In the genomic region with DNA sequence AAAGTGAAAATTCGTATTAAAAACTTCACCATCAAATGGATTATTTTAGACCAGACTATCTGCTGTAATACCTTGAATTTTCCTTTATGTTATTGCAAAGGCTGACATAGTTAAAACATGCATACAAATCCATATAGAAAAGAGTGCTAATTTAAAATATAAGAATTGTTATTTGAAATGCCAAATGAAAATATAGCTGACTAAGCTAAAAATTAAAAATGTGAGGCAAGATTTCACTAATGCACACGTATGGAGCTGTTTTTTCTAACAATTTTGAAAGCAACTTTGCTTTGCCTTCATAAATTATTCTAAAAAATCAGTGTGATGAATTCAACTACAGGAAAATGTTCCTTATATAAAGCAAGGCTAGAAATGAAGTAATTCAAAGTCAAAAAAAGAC, we compare ENCODE assay signal across 21 cellular contexts.
DNase-seq lines count a peak whose midpoint lies in the region; ATAC-seq, FAIRE-seq and TF ChIP-seq lines count a peak whose summit lies in the region.
"Had no signal": no experiment of that assay in that cellular context is flagged by ENCODE, and none has a peak within 500 bp of the region (broad histone marks: within the 10 kb centered on the region; RNA-seq: fewer than 3 reads in every experiment).

No MANE protein-coding gene starts in this region.

- H2AFZ ChIP-seq in IMR-90 (replicated peaks; ENCODE audit: low read length, poor library complexity) (no peak overlapping the region), K562 (ENCODE audit: low read depth, low read length) (no peak overlapping the region)
- H2AFZ ChIP-seq: GM23338 had no signal

- dilution Hi-C loops in IMR-90 (cut with HindIII; ENCODE audit: low sequenced_read_pairs, unreplicated experiment) = no loop called here

- H3K56ac ChIP-seq in IMR-90 (ENCODE audit: extremely low read depth, insufficient read depth, low read length) = no peak overlapping the region

- no peak for ATAC-seq in IMR-90 (ENCODE audit: low read depth)
- no peak for ATAC-seq in K562
- ATAC-seq: GM23338 had no signal

- no peak overlapping the region for H2AK9ac ChIP-seq in IMR-90 (replicated peaks; ENCODE audit: low read depth, low read length, poor library complexity)

- H3K23ac ChIP-seq in IMR-90 (ENCODE audit: low read depth, low read length) = no peak overlapping the region

- no peak overlapping the region for H3K9ac ChIP-seq in IMR-90 (ENCODE audit: low read depth, low read length)
- H3K9ac ChIP-seq in K562 (ENCODE audit: insufficient read depth in 1 of 2, low read depth in 2 of 2, low read length in 2 of 2) = no peak overlapping the region
- H3K9ac ChIP-seq: BLaER1 treated with 17β-estradiol and CSF1 and Interleukin-3, amounts not matched to agents 10 nM and 100 nM had no signal

- in situ Hi-C loops in IMR-90 (cut with MboI; ENCODE audit: low sequenced_read_pairs) (loop anchor here (5.0 kb wide), 1 partner anchor 688 kb away; no protein-coding TSS in a partner anchor), K562 (cut with MboI) (no loop called here)

- H3K27me3 ChIP-seq in IMR-90 (ENCODE audit: control insufficient read depth, insufficient read depth, low read length) = peaks cover 2% of the 10 kb centered on the region; the same call in 1 of the 2 replicates
- peaks cover 8 to 9% of the 10 kb centered on the region in 2 experiments; a peak in 4 of 5 replicates for H3K27me3 ChIP-seq in K562 (ENCODE audit: control insufficient read depth in 2 of 2, insufficient read depth in 2 of 2, low read length in 2 of 2)
- H3K27me3 ChIP-seq: BLaER1 treated with 17β-estradiol and CSF1 and Interleukin-3, amounts not matched to agents 10 nM and 100 nM had no signal

- BruUV-seq in IMR-90 (replicated peaks; lab: Mats Ljungman, UMichigan) (no TSS peak), K562 (replicated peaks; lab: Mats Ljungman, UMichigan) (no TSS peak)

- no peak for TF ChIP-seq POLR2A in IMR-90 (IDR thresholded peaks at IDR 0.05; ENCODE audit: low read depth, low read length)
- no peak for TF ChIP-seq POLR2A in K562 (conservative IDR thresholded peaks at IDR 0.05)

- H4K5ac ChIP-seq in IMR-90 (ENCODE audit: low read depth, low read length) = no peak overlapping the region

- H3K18ac ChIP-seq in IMR-90 (ENCODE audit: low read depth, low read length) = no peak overlapping the region

- H3K9me1 ChIP-seq in IMR-90 (ENCODE audit: insufficient read depth, low read length) (no peaks in the 10 kb centered on the region), K562 (ENCODE audit: control insufficient read depth, insufficient read depth, low read length) (no peaks in the 10 kb centered on the region)

- no peak overlapping the region for H2BK5ac ChIP-seq in IMR-90 (ENCODE audit: low read depth, low read length, poor library complexity, severe bottlenecking)

- CTCF ChIA-PET in IMR-90 (lab: Yijun Ruan, JAX) = interaction anchor here (1.2 to 1.4 kb wide), 2 partner anchors 494 to 498 kb away, joined by 3 to 9 read pairs; no protein-coding TSS in a partner anchor
- CTCF ChIA-PET in K562 (lab: Yijun Ruan, JAX; ENCODE audit: low intra/inter-chr PET ratio) = interaction anchor here (1.4 kb wide), 2 partner anchors 682 to 795 kb away, joined by 3 to 4 read pairs; no protein-coding TSS in a partner anchor

- intact Hi-C loops in IMR-90 (cut with micrococcal nuclease) (loop anchor here (2.0 to 5.0 kb wide), 4 partner anchors 62 to 870 kb away; partner anchors contain the start of gene ODAD2), K562 (cut with micrococcal nuclease) (loop anchor here (5.0 kb wide), 2 partner anchors 683 to 793 kb away; no protein-coding TSS in a partner anchor)

- H3K36me3 ChIP-seq in IMR-90 (ENCODE audit: control insufficient read depth, insufficient read depth, low read length) (no peaks in the 10 kb centered on the region), K562 (ENCODE audit: control insufficient read depth, insufficient read depth, low read length) (no peaks in the 10 kb centered on the region)
- H3K36me3 ChIP-seq: BE2C, HAP-1 had no signal

- TF ChIP-seq RAD21 in IMR-90 (IDR thresholded peaks at IDR 0.05; ENCODE audit: low read length) = no peak
- no peak for TF ChIP-seq RAD21 in K562 (CRISPR knock-in tag; conservative IDR thresholded peaks at IDR 0.05 in 1 of 2, IDR thresholded peaks at IDR 0.05 in 1 of 2)

- H3K4me1 ChIP-seq in IMR-90 (ENCODE audit: control insufficient read depth, insufficient read depth, low read length) (no peaks in the 10 kb centered on the region), K562 (replicated peaks in 1 of 2; ENCODE audit: control insufficient read depth in 2 of 2, insufficient read depth in 2 of 2, low read length in 2 of 2) (no peaks in the 10 kb centered on the region)
- H3K4me1 ChIP-seq: BE2C, HAP-1 had no signal

- H4K91ac ChIP-seq in IMR-90 (ENCODE audit: insufficient read depth, low read depth, low read length) = no peak overlapping the region

- no peak overlapping the region for H2BK15ac ChIP-seq in IMR-90 (ENCODE audit: low read depth, low read length)

- H3K9me3 ChIP-seq in IMR-90 (ENCODE audit: control insufficient read depth, insufficient read depth, low read length) (no peaks in the 10 kb centered on the region), K562 (replicated peaks; ENCODE audit: control insufficient read depth, insufficient read depth, low read depth, low read length) (no peaks in the 10 kb centered on the region)
- H3K9me3 ChIP-seq: BE2C, HAP-1 had no signal

- H4K8ac ChIP-seq in IMR-90 (ENCODE audit: low read depth in 2 of 2, low read length in 2 of 2) = no peak overlapping the region

- H3K4me3 ChIP-seq in IMR-90 (ENCODE audit: insufficient read depth, low read depth, low read length) = no peak overlapping the region
- no peak overlapping the region for H3K4me3 ChIP-seq in K562
- H3K4me3 ChIP-seq: BLaER1 treated with 17β-estradiol and CSF1 and Interleukin-3, amounts not matched to agents 10 nM and 100 nM; GM23338; HAP-1 had no signal

- H3K79me1 ChIP-seq in IMR-90 (ENCODE audit: low read depth in 1 of 2, low read length in 2 of 2) = no peaks in the 10 kb centered on the region

- H3K4me2 ChIP-seq in IMR-90 (ENCODE audit: low read depth, low read length) = no peak overlapping the region
- H3K4me2 ChIP-seq in K562 (ENCODE audit: insufficient read depth, low read length) = no peak overlapping the region
- H3K4me2 ChIP-seq: BLaER1 treated with 17β-estradiol and CSF1 and Interleukin-3, amounts not matched to agents 10 nM and 100 nM; GM23338 had no signal

- H2BK20ac ChIP-seq in IMR-90 (ENCODE audit: low read depth, low read length) = no peak overlapping the region

- no peaks in the 10 kb centered on the region for H3K79me2 ChIP-seq in K562 (ENCODE audit: control insufficient read depth, insufficient read depth, low read length)

- H3K4ac ChIP-seq in IMR-90 (ENCODE audit: low read depth, low read length) = no peak overlapping the region

- POLR2A ChIA-PET in IMR-90 (lab: Charles Lee; ENCODE audit: unreplicated experiment) (no interaction called here), K562 (lab: Yijun Ruan, JAX) (no interaction called here)

- TF ChIP-seq CTCF in D721Med (IDR thresholded peaks at IDR 0.05; ENCODE audit: insufficient read depth, missing control alignments) = no peak
- no peak for TF ChIP-seq CTCF in IMR-90 (conservative IDR thresholded peaks at IDR 0.05; ENCODE audit: low read depth, low read length)
- TF ChIP-seq CTCF in K562 (IDR thresholded peaks at IDR 0.05 in 2 of 3, conservative IDR thresholded peaks at IDR 0.05 in 1 of 3; ENCODE audit: insufficient read depth in 2 of 3, low read depth in 1 of 3, low read length in 3 of 3) = no peak

- WGBS in IMR-90 (ENCODE audit: extremely low coverage in 2 of 2, insufficient read length in 1 of 2), 2 experiments = no CpG with 5 or more reads among the region's 2 CpGs
- 0% methylated on average over 2 of the region's 2 CpGs for WGBS in K562 (ENCODE audit: insufficient coverage, low coverage, missing lambda C conversion rate)

- no peak for DNase-seq in D721Med (ENCODE audit: insufficient read length, low spot score)
- DNase-seq in IMR-90 = no peak
- DNase-seq in K562 (ENCODE audit: extremely low read depth in 1 of 4, low spot score in 3 of 4) = no peak
- DNase-seq in NCI-H1694 (lab: John Stamatoyannopoulos, UW) = no peak
- no peak for DNase-seq in SW 1271 (lab: John Stamatoyannopoulos, UW)
- no peak for DNase-seq in NCI-H2081 treated with DMSO at 0.1 percent for 48 hours (lab: John Stamatoyannopoulos, UW)
- DNase-seq: ACHN; AML-193; BE2C; CD4-positive, alpha-beta T cell; CD8-positive, alpha-beta memory T cell; DMS53; DMS79 treated with DMSO at 0.1 percent for 48 hours; GF-D8 had no signal

- H2BK120ac ChIP-seq in IMR-90 (ENCODE audit: low read depth, low read length) = no peak overlapping the region

- no peak overlapping the region for H3K14ac ChIP-seq in IMR-90 (replicated peaks; ENCODE audit: low read depth, low read length)

- H3K27ac ChIP-seq in IMR-90 (ENCODE audit: insufficient read depth, low read length) = no peak overlapping the region
- H3K27ac ChIP-seq in K562 (ENCODE audit: extremely low read depth, low read depth, low read length) = no peak overlapping the region
- H3K27ac ChIP-seq: BLaER1 treated with 17β-estradiol and CSF1 and Interleukin-3, amounts not matched to agents 10 nM and 100 nM had no signal

- no peak overlapping the region for H2AK5ac ChIP-seq in IMR-90 (ENCODE audit: low read depth, low read length)

- TF ChIP-seq EP300 in K562 (IDR thresholded peaks at IDR 0.05; ENCODE audit: low read length) = no peak

- H4K20me1 ChIP-seq in IMR-90 (ENCODE audit: insufficient read depth, low read length) (no peaks in the 10 kb centered on the region), K562 (replicated peaks; ENCODE audit: control insufficient read depth, insufficient read depth, low read length) (no peaks in the 10 kb centered on the region)
- H4K20me1 ChIP-seq: BLaER1 treated with 17β-estradiol and CSF1 and Interleukin-3, amounts not matched to agents 10 nM and 100 nM had no signal

- peak; percentile 11 for FAIRE-seq in D721Med (lab: Jason Lieb, UNC)
- no peak for FAIRE-seq in K562 (lab: Jason Lieb, UNC)
- FAIRE-seq in islet of Langerhans (lab: Jason Lieb, UNC) = peak; percentile 5
- FAIRE-seq: GM12891, GM18507, H54 had no signal

TF ChIP-seq in IMR-90, 13 proteins besides CTCF, POLR2A, EP300 and RAD21 (continues in another document):
- TF ChIP-seq RCOR1 (IDR thresholded peaks at IDR 0.05; ENCODE audit: insufficient replicate concordance, low read length) (no peak), NFE2L2 (IDR thresholded peaks at IDR 0.05; ENCODE audit: low read depth, low read length) (no peak), CEBPB (IDR thresholded peaks at IDR 0.05; ENCODE audit: low read depth, low read length) (no peak), MAFK (IDR thresholded peaks at IDR 0.05; ENCODE audit: low read depth, low read length) (peak; percentile 99), CHD1 (IDR thresholded peaks at IDR 0.05; ENCODE audit: low read depth, low read length) (no peak)

TF ChIP-seq in K562, 482 proteins besides CTCF, POLR2A, EP300 and RAD21 (continues in another document):
- TF ChIP-seq, protein P1, sequence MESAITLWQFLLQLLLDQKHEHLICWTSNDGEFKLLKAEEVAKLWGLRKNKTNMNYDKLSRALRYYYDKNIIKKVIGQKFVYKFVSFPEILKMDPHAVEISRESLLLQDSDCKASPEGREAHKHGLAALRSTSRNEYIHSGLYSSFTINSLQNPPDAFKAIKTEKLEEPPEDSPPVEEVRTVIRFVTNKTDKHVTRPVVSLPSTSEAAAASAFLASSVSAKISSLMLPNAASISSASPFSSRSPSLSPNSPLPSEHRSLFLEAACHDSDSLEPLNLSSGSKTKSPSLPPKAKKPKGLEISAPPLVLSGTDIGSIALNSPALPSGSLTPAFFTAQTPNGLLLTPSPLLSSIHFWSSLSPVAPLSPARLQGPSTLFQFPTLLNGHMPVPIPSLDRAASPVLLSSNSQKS (CRISPR knock-in tag; IDR thresholded peaks at IDR 0.05) = no peak
